8 cellular contexts compared by ENCODE assay signal in genomic region chr11:61756452-61757212, GRCh38. TPM values are rescaled to one million over a fixed set of nuclear protein-coding genes. Genes with fewer than 3 reads are reported as not detected.
A peak's percentile ranks its signal among the peaks of the same experiment; 100 is the strongest.
DNase-seq lines count a peak whose midpoint lies in the region; ATAC-seq and TF ChIP-seq lines count a peak whose summit lies in the region.

No MANE protein-coding gene starts in this region.

- no peak overlapping the region for H2AFZ ChIP-seq in smooth muscle cell (ENCODE audit: low read depth)

- 72% methylated on average over 9 of the region's 9 CpGs for WGBS in smooth muscle cell (ENCODE audit: low lambda C conversion rate)

- H3K27ac ChIP-seq in cingulate gyrus (ENCODE audit: low read depth, low read length) (peak overlapping the region; percentile 91), smooth muscle cell (ENCODE audit: low read depth) (peak overlapping the region; percentile 60)

- H3F3A ChIP-seq in smooth muscle cell (ENCODE audit: low read depth) = no peaks in the 10 kb centered on the region

- H4K20me1 ChIP-seq in smooth muscle cell (ENCODE audit: low read depth) = peaks cover 40% of the 10 kb centered on the region

- peak overlapping the region; percentile 89 for H3K4me2 ChIP-seq in smooth muscle cell

- H3K4me1 ChIP-seq in smooth muscle cell (ENCODE audit: low read depth) = peaks cover 29% of the 10 kb centered on the region

- no peaks in the 10 kb centered on the region for H3K36me3 ChIP-seq in smooth muscle cell (ENCODE audit: low read depth)

- H3K79me2 ChIP-seq in smooth muscle cell (ENCODE audit: low read depth) = peaks cover 73% of the 10 kb centered on the region

- peak; percentile 21 to 31 for DNase-seq in activated CD4-positive, alpha-beta T cell treated with anti-CD3 and anti-CD28 coated beads for 4 hours
- DNase-seq in activated CD4-positive, alpha-beta T cell treated with anti-CD3 and anti-CD28 coated beads for 1 hour = no peak
- DNase-seq in NCI-H226 = peak; percentile 66
- DNase-seq in smooth muscle cell (lab: John Stamatoyannopoulos, UW; ENCODE audit: unreplicated experiment) = no peak
- no peak for DNase-seq in amniotic stem cell (lab: John Stamatoyannopoulos, UW)

- ATAC-seq in GM18502 (IDR thresholded peaks at IDR 0.05; ENCODE audit: poor library complexity, unreplicated experiment) (no peak), GM18858 (IDR thresholded peaks at IDR 0.05; ENCODE audit: unreplicated experiment) (no peak)

- H3K4me3 ChIP-seq in smooth muscle cell = no peak overlapping the region

- TF ChIP-seq CTCF in smooth muscle cell (IDR thresholded peaks at IDR 0.05; ENCODE audit: borderline replicate concordance, insufficient read depth, poor library complexity, severe bottlenecking) = no peak

- no peaks in the 10 kb centered on the region for H3K27me3 ChIP-seq in smooth muscle cell (ENCODE audit: low read depth)

- peak overlapping the region; percentile 22 for H3K9ac ChIP-seq in smooth muscle cell (ENCODE audit: low read depth)

- no peaks in the 10 kb centered on the region for H3K9me3 ChIP-seq in smooth muscle cell (replicated peaks; ENCODE audit: low read depth)

RNA-seq across cellular contexts. Expression of gene MYRF, which starts 4.2 kb away (rescaled TPM):
- total RNA-seq in smooth muscle cell = 11.1 and 12.2 TPM in 2 replicates
- 13.7 and 19.0 TPM in 2 replicates for polyA plus RNA-seq in smooth muscle cell

RNA-seq across cellular contexts. Expression of gene TMEM258, which starts 35.8 kb away (rescaled TPM):
- total RNA-seq in smooth muscle cell = 97.2 and 118 TPM in 2 replicates
- polyA plus RNA-seq in smooth muscle cell = 300 and 317 TPM in 2 replicates

RNA-seq across cellular contexts. Expression of gene FEN1, which starts 36.1 kb away (rescaled TPM):
- total RNA-seq in smooth muscle cell = 12.1 and 15.6 TPM in 2 replicates
- polyA plus RNA-seq in smooth muscle cell = 21.1 and 23.3 TPM in 2 replicates

Comparison
In these comparisons a context has a peak if more than half of its experiments do, and no peak if none do; other contexts are left out.
1. DNase-seq: peak in activated CD4-positive, alpha-beta T cell treated with anti-CD3 and anti-CD28 coated beads for 4 hours (2 of 2) and NCI-H226 (single experiment); none in activated CD4-positive, alpha-beta T cell treated with anti-CD3 and anti-CD28 coated beads for 1 hour (single experiment), smooth muscle cell (single experiment) and amniotic stem cell (single experiment).